In the genomic region with DNA sequence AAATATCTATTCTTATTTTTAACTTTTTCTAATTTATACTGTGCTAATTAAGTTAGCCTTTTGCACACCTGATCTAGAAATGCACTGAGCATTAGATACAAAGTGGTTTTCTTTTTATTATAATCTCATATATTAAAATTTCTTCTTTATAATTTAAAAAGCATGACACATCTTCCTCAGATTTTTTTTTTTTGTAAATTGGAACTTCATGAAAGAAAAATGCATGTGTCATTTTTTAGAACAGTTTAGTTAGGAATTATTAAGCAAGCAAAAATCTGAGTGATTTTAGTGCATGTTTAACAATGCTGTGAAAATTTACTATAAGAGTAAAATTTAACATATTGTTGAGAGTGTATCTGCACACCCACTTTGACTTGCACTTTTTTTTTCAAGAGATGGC, we compare ENCODE assay signal across 1 cellular context.
TF ChIP-seq lines count a peak whose summit lies in the region.

No MANE protein-coding gene starts in this region.

TF ChIP-seq in IMR-90, 13 proteins besides CTCF, POLR2A, EP300 and RAD21 (continued from another document):
- TF ChIP-seq USF2 (IDR thresholded peaks at IDR 0.05; ENCODE audit: low read depth, low read length): no peak
- TF ChIP-seq FOS (IDR thresholded peaks at IDR 0.05; ENCODE audit: low read depth, low read length): no peak
- no peak for TF ChIP-seq RCOR1 (IDR thresholded peaks at IDR 0.05; ENCODE audit: insufficient replicate concordance, low read length)
- no peak for TF ChIP-seq MAZ (IDR thresholded peaks at IDR 0.05; ENCODE audit: borderline replicate concordance, low read depth, low read length)
- TF ChIP-seq NFE2L2 (IDR thresholded peaks at IDR 0.05; ENCODE audit: low read depth, low read length): no peak
